In genomic region chr18:24397694-24398365, GRCh38 we compare ENCODE assay signal across 8 cellular contexts. TPM values are rescaled to one million over a fixed set of nuclear protein-coding genes. Genes with fewer than 3 reads are reported as not detected.
DNase-seq lines count a peak whose midpoint lies in the region; ATAC-seq, FAIRE-seq and TF ChIP-seq lines count a peak whose summit lies in the region.

Gene OSBPL1A, minus strand, starts transcription at chr18:24397824. Its CDS starts 20,291 bp downstream, at chr18:24377533.

- no peaks in the 10 kb centered on the region for H3K36me3 ChIP-seq in HepG2 (replicated peaks in 1 of 2; ENCODE audit: control insufficient read depth in 1 of 2, insufficient read depth in 2 of 2, low read length in 2 of 2)

- peaks cover 15% of the 10 kb centered on the region for H3K4me1 Mint-ChIP-seq in activated CD8-positive, alpha-beta T cell treated with anti-CD3 and anti-CD28 coated beads for 36 hours (ENCODE audit: low read depth)

- H3K27ac ChIP-seq in HL-60 (replicated peaks), result peak within 1 kb of the TSS; percentile 96
- peak within 1 kb of the TSS; percentile 55 to 99 (median 93) for H3K27ac ChIP-seq in dorsolateral prefrontal cortex
- H3K27ac ChIP-seq in HepG2 (ENCODE audit: extremely low read length, insufficient read depth, low read length), result no peak within 1 kb of the TSS

- no peak for FAIRE-seq in HepG2 (lab: Jason Lieb, UNC)

- TF ChIP-seq CTCF in HL-60 (IDR thresholded peaks at IDR 0.05; ENCODE audit: insufficient read depth, low read length) (no peak), dorsolateral prefrontal cortex (IDR thresholded peaks at IDR 0.05 in 54 of 56, conservative IDR thresholded peaks at IDR 0.05 in 2 of 56; ENCODE audit: low read depth in 1 of 56, partially characterized antibody in 56 of 56) (peak in 24 of 56 donors; percentile 1 to 52 (median 26)), HepG2 (CRISPR knock-in tag; IDR thresholded peaks at IDR 0.05) (no peak)
- TF ChIP-seq CTCF in activated CD8-positive, alpha-beta T cell treated with anti-CD3 and anti-CD28 coated beads for 36 hours (IDR thresholded peaks at IDR 0.05), result no peak

- no peaks in the 10 kb centered on the region for H3K27me3 ChIP-seq in HL-60 (ENCODE audit: insufficient read depth, poor library complexity, severe bottlenecking)
- no peaks in the 10 kb centered on the region for H3K27me3 ChIP-seq in dorsolateral prefrontal cortex
- peaks cover 0 to 33% of the 10 kb centered on the region in 2 experiments for H3K27me3 ChIP-seq in HepG2 (ENCODE audit: control insufficient read depth in 1 of 2, insufficient read depth in 2 of 2, low read length in 2 of 2)

- H3K79me2 ChIP-seq in HepG2 (ENCODE audit: insufficient read depth, low read length), result no peaks in the 10 kb centered on the region

- POLR2A ChIA-PET in activated CD8-positive, alpha-beta T cell treated with anti-CD3 and anti-CD28 coated beads for 36 hours (lab: Charles Lee), result interaction anchor here (0.5 to 3.0 kb wide), 6 partner anchors 10 to 620 kb away, joined by 3 to 10 read pairs (median 4); partner anchors contain the start of gene IMPACT
- POLR2A ChIA-PET in HepG2 (lab: Yijun Ruan, JAX), result no interaction called here

- intact Hi-C loops in activated CD8-positive, alpha-beta T cell treated with anti-CD3 and anti-CD28 coated beads for 36 hours (cut with micrococcal nuclease), result no loop called here
- intact Hi-C loops in dorsolateral prefrontal cortex (cut with DNase I) (loop anchor here (2.0 to 5.0 kb wide), 2 partner anchors 39 to 41 kb away; no protein-coding TSS in a partner anchor), HepG2 (cut with micrococcal nuclease; ENCODE audit: unreplicated experiment) (loop anchor here (2.0 kb wide), 1 partner anchor 39 kb away; no protein-coding TSS in a partner anchor)

- H3K4me3 ChIP-seq in HL-60 (replicated peaks; ENCODE audit: insufficient read depth, low read length), result peak within 1 kb of the TSS; percentile 72
- H3K4me3 ChIP-seq in dorsolateral prefrontal cortex, result peak within 1 kb of the TSS; percentile 50 to 91 (median 81)
- H3K4me3 ChIP-seq in HepG2 (replicated peaks in 1 of 3; ENCODE audit: insufficient read depth in 1 of 3, low read depth in 2 of 3, low read length in 3 of 3), result peak within 1 kb of the TSS in 2 of 3 experiments; percentile 31 to 46; a peak in 4 of 6 replicates

- in situ Hi-C loops in HepG2 (cut with HindIII; ENCODE audit: extremely low pct_ligation_motif_present, low pct_unique_long_range_greater_than_20kb), result no loop called here

- CTCF ChIA-PET in activated CD8-positive, alpha-beta T cell treated with anti-CD3 and anti-CD28 coated beads for 36 hours (lab: Charles Lee), result interaction anchor here (0.6 to 2.0 kb wide), 7 partner anchors 9 to 113 kb away, joined by 3 to 10 read pairs (median 4); no protein-coding TSS in a partner anchor
- CTCF ChIA-PET in HepG2 (lab: Yijun Ruan, JAX; ENCODE audit: low intra/inter-chr PET ratio, low total read pairs), result no interaction called here

- no peak for TF ChIP-seq POLR2A in HepG2 (IDR thresholded peaks at IDR 0.05; ENCODE audit: insufficient read depth in 1 of 2, low read depth in 2 of 2, low read length in 2 of 2)

- BruUV-seq in HepG2 (replicated peaks; lab: Mats Ljungman, UMichigan), result no TSS peak

- peak; percentile 84 for ATAC-seq in activated CD8-positive, alpha-beta T cell treated with anti-CD3 and anti-CD28 coated beads for 36 hours
- peak; percentile 90 for ATAC-seq in HepG2
- ATAC-seq in HG02938 (IDR thresholded peaks at IDR 0.05; ENCODE audit: unreplicated experiment), result no peak

- no peak within 1 kb of the TSS for H2AFZ ChIP-seq in HepG2 (ENCODE audit: low read length)

- H3K4me1 ChIP-seq in HepG2 (ENCODE audit: insufficient read depth, low read length), result peaks cover 7% of the 10 kb centered on the region; the same call in 1 of the 2 replicates

- H3K9me3 ChIP-seq in HepG2 (ENCODE audit: low read length), result no peaks in the 10 kb centered on the region

- no peak for TF ChIP-seq EP300 in HepG2 (IDR thresholded peaks at IDR 0.05; ENCODE audit: low read depth in 2 of 2, low read length in 2 of 2)
- no peak for TF ChIP-seq EP300 in HepG2 (CRISPR knock-in tag; IDR thresholded peaks at IDR 0.05; ENCODE audit: borderline replicate concordance)

- H3K9me3 Mint-ChIP-seq in activated CD8-positive, alpha-beta T cell treated with anti-CD3 and anti-CD28 coated beads for 36 hours, result no peaks in the 10 kb centered on the region

- peaks cover 24% of the 10 kb centered on the region for H3K27me3 Mint-ChIP-seq in activated CD8-positive, alpha-beta T cell treated with anti-CD3 and anti-CD28 coated beads for 36 hours

- H3K36me3 Mint-ChIP-seq in activated CD8-positive, alpha-beta T cell treated with anti-CD3 and anti-CD28 coated beads for 36 hours (ENCODE audit: low read depth), result no peaks in the 10 kb centered on the region

- no peak for TF ChIP-seq RAD21 in HepG2 (CRISPR knock-in tag; IDR thresholded peaks at IDR 0.05)

- H3K27ac Mint-ChIP-seq in activated CD8-positive, alpha-beta T cell treated with anti-CD3 and anti-CD28 coated beads for 36 hours, result no peak within 1 kb of the TSS

- peak within 1 kb of the TSS; percentile 42 for H3K4me2 ChIP-seq in HepG2 (ENCODE audit: low read depth, low read length)

- H3K9ac ChIP-seq in HepG2 (ENCODE audit: insufficient read depth, low read depth, low read length), result no peak within 1 kb of the TSS

- H4K20me1 ChIP-seq in HepG2 (ENCODE audit: insufficient read depth, low read length), result no peaks in the 10 kb centered on the region

- peak; percentile 94 for DNase-seq in ELF-1 (ENCODE audit: low read depth, low spot score)
- DNase-seq in HL-60 (ENCODE audit: low read depth in 1 of 2, low spot score in 1 of 2), result peak; percentile 98 to 99
- peak; percentile 98 for DNase-seq in NCI-H82 (lab: John Stamatoyannopoulos, UW)
- peak; percentile 76 for DNase-seq in activated CD8-positive, alpha-beta T cell treated with anti-CD3 and anti-CD28 coated beads for 36 hours
- DNase-seq in dorsolateral prefrontal cortex, result peak; percentile 45 to 94 (median 86)
- DNase-seq in HepG2 (ENCODE audit: low spot score), result peak; percentile 28
- peak; percentile 77 to 88 for DNase-seq in stimulated activated CD4-positive, alpha-beta T cell treated with anti-CD3 and anti-CD28 coated beads, Interleukin-2, amount 100 ng/mL, for 24 hours

- whole genome bisulfite sequencing in HepG2 (ENCODE audit: low lambda C conversion rate), result 35% methylated on average over 8 of the region's 55 CpGs

- H3K4me3 Mint-ChIP-seq in activated CD8-positive, alpha-beta T cell treated with anti-CD3 and anti-CD28 coated beads for 36 hours, result peak within 1 kb of the TSS; percentile 68

TF ChIP-seq in HepG2, 621 proteins besides CTCF, POLR2A, EP300 and RAD21 (continues in another document):
- TF ChIP-seq RFXAP (CRISPR knock-in tag; IDR thresholded peaks at IDR 0.05; ENCODE audit: borderline replicate concordance) (no peak), NFATC3 (CRISPR knock-in tag; IDR thresholded peaks at IDR 0.05) (no peak), ZC3H4 (CRISPR knock-in tag; IDR thresholded peaks at IDR 0.05; ENCODE audit: borderline replicate concordance) (no peak)

RNA-seq across cellular contexts. Expression of gene OSBPL1A, which starts in this region (rescaled TPM):
- 1 to 10 TPM; 2.7 to 3.1 TPM for total RNA-seq in activated CD8-positive, alpha-beta T cell treated with anti-CD3 and anti-CD28 coated beads for 36 hours
- total RNA-seq in dorsolateral prefrontal cortex (100 to 1,000 TPM; 142 to 238 (median 196) TPM), HepG2 (2016; rRNA removed; fragmentation: Illumina TruSeq; extraction: Trizol) (0.02 and 0.13 TPM in 2 replicates)
- total RNA-seq in HepG2 (2016; cell fraction: cytosol; rRNA removed; fragmentation: Illumina TruSeq; extraction: Trizol; ENCODE audit: low read depth), result 0.26 TPM in 1 of 2 replicates, not detected in the other
- total RNA-seq in HepG2 (2016; cell fraction: insoluble cytoplasmic fraction; rRNA removed; fragmentation: Illumina TruSeq; extraction: Trizol), result 0.13 TPM in 1 of 2 replicates, not detected in the other
- 0.10 TPM in 1 of 2 replicates, not detected in the other for total RNA-seq in HepG2 (2016; cell fraction: membrane; rRNA removed; fragmentation: Illumina TruSeq; extraction: Trizol)
- not detected in 2 replicates for total RNA-seq in HepG2 (2016; cell fraction: nucleus; rRNA removed; fragmentation: Illumina TruSeq; extraction: Trizol)
- not detected in 2 replicates for polyA plus RNA-seq in HepG2 (2011; rRNA removed)
- polyA plus RNA-seq in HepG2 (2011; cell fraction: cytosol; rRNA removed), result not detected in 2 replicates
- 0.29 TPM in 1 of 2 replicates, not detected in the other for polyA plus RNA-seq in HepG2 (2011; cell fraction: nucleus; rRNA removed)
- polyA plus RNA-seq in HepG2 (2012), result not detected in 2 replicates
- not detected in 2 replicates for polyA plus RNA-seq in HepG2 (2016; cell fraction: cytosol; fragmentation: Illumina TruSeq; extraction: Trizol; ENCODE audit: low read depth)
- 0.20 TPM in 1 of 2 replicates, not detected in the other for polyA plus RNA-seq in HepG2 (2016; cell fraction: insoluble cytoplasmic fraction; fragmentation: Illumina TruSeq; extraction: Trizol; ENCODE audit: low read depth)
- 0.16 TPM in 1 of 2 replicates, not detected in the other for polyA plus RNA-seq in HepG2 (2016; cell fraction: membrane; fragmentation: Illumina TruSeq; extraction: Trizol; ENCODE audit: low read depth)
- not detected in 2 replicates for polyA plus RNA-seq in HepG2 (2016; cell fraction: nucleus; fragmentation: Illumina TruSeq; extraction: Trizol; ENCODE audit: insufficient read depth, low read depth)
- polyA minus RNA-seq in HepG2 (2011; rRNA and poly(A)+ RNA removed; ENCODE audit: low replicate concordance), result 20.2 TPM in 1 of 2 replicates, not detected in the other
- polyA minus RNA-seq in HepG2 (2011; cell fraction: cytosol; rRNA and poly(A)+ RNA removed), result 0.18 and 0.49 TPM in 2 replicates
- polyA minus RNA-seq in HepG2 (2011; cell fraction: nucleus; rRNA and poly(A)+ RNA removed), result 0.26 TPM in 1 of 2 replicates, not detected in the other

Comparison
In these comparisons a context has a peak if more than half of its experiments do, and no peak if none do; other contexts are left out.
1. RNA of gene OSBPL1A (total RNA-seq): 142 to 238 TPM in dorsolateral prefrontal cortex; 2.7 to 3.1 TPM in activated CD8-positive, alpha-beta T cell treated with anti-CD3 and anti-CD28 coated beads for 36 hours and 0.02 to 0.26 TPM in HepG2; every median in the first group is over 10 times any median in the second.
2. DNase-seq: peak in every context shown above with its lines; median percentile 98 in HL-60; 98 in NCI-H82; 94 in ELF-1; 86 in dorsolateral prefrontal cortex; 82 in stimulated activated CD4-positive, alpha-beta T cell treated with anti-CD3 and anti-CD28 coated beads, Interleukin-2, amount 100 ng/mL, for 24 hours; 76 in activated CD8-positive, alpha-beta T cell treated with anti-CD3 and anti-CD28 coated beads for 36 hours; 28 in HepG2.
3. Peak in every context shown above with its lines, with median percentiles within 50 percentile points of each other: H3K4me3 ChIP-seq.